23 cellular contexts compared by ENCODE assay signal in genomic region chr20:52081791-52082190, GRCh38.
"Had no signal": no experiment of that assay in that cellular context is flagged by ENCODE, and none has a peak within 500 bp of the region (broad histone marks: within the 10 kb centered on the region; RNA-seq: fewer than 3 reads in every experiment).

No MANE protein-coding gene starts in this region.

- H3K27ac ChIP-seq: coronary artery, esophagus muscularis mucosa, foreskin keratinocyte, gastroesophageal sphincter, heart left ventricle, hepatocyte, lower lobe of right lung, neural progenitor cell, parathyroid adenoma, sigmoid colon, thyroid gland, vagina had no signal

- H2AFZ ChIP-seq: hepatocyte, neural progenitor cell, parathyroid adenoma had no signal

- H3K79me2 ChIP-seq: hepatocyte, parathyroid adenoma had no signal

- H3K36me3 ChIP-seq: thyroid gland had no signal

- H3K4me1 ChIP-seq: esophagus muscularis mucosa, foreskin keratinocyte, gastroesophageal sphincter, heart left ventricle, lower lobe of right lung, parathyroid adenoma, sigmoid colon, thyroid gland, vagina had no signal

- H3K4me1 Mint-ChIP-seq: stimulated activated naive B cell treated with anti-CD40 and anti-IgM and Interleukin-4, amounts not matched to agents 10 μg/mL and 1 μg/mL and 100 μg/mL, for 72 hours had no signal

- DNase-seq: dermis blood vessel endothelial cell; effector memory CD4-positive, alpha-beta T cell; foreskin keratinocyte; heart left ventricle; left ventricle myocardium superior; lower lobe of right lung; naive thymus-derived CD8-positive, alpha-beta T cell; sigmoid colon; stimulated activated CD4-positive, alpha-beta T cell treated with anti-CD3 and anti-CD28 coated beads, Interleukin-2, amount 100 ng/mL, for 24 hours; stimulated activated CD4-positive, alpha-beta T cell treated with anti-CD3 and anti-CD28 coated beads, Interleukin-4, amount 100 ng/mL, for 4 hours; stimulated activated naive B cell treated with anti-CD40 and anti-IgM and Interleukin-4, amounts not matched to agents 10 μg/mL and 1 μg/mL and 100 μg/mL, for 72 hours; stimulated activated naive CD8-positive, alpha-beta T cell treated with anti-CD3 and anti-CD28 coated beads, Interleukin-15, amount 100 ng/mL, for 72 hours; thyroid gland; trophoblast cell had no signal

- H3K4me3 Mint-ChIP-seq: naive thymus-derived CD8-positive, alpha-beta T cell; neural progenitor cell; stimulated activated naive B cell treated with anti-CD40 and anti-IgM and Interleukin-4, amounts not matched to agents 10 μg/mL and 1 μg/mL and 100 μg/mL, for 72 hours; stimulated activated naive CD8-positive, alpha-beta T cell treated with anti-CD3 and anti-CD28 coated beads, Interleukin-15, amount 100 ng/mL, for 72 hours had no signal

- H3K27ac Mint-ChIP-seq: neural progenitor cell; progenitor cell of endocrine pancreas; stimulated activated naive B cell treated with anti-CD40 and anti-IgM and Interleukin-4, amounts not matched to agents 10 μg/mL and 1 μg/mL and 100 μg/mL, for 72 hours had no signal

- H3K4me2 ChIP-seq: hepatocyte, neural progenitor cell had no signal

- ATAC-seq: foreskin keratinocyte; gastroesophageal sphincter; heart left ventricle; left ventricle myocardium superior; lower lobe of right lung; naive thymus-derived CD8-positive, alpha-beta T cell; stimulated activated naive B cell treated with anti-CD40 and anti-IgM and Interleukin-4, amounts not matched to agents 10 μg/mL and 1 μg/mL and 100 μg/mL, for 72 hours; stimulated activated naive CD8-positive, alpha-beta T cell treated with anti-CD3 and anti-CD28 coated beads, Interleukin-15, amount 100 ng/mL, for 72 hours had no signal

- H3K4me3 ChIP-seq: coronary artery, esophagus muscularis mucosa, gastroesophageal sphincter, heart left ventricle, hepatocyte, lower lobe of right lung, neural progenitor cell, sigmoid colon, thyroid gland, vagina had no signal

- H3K9ac ChIP-seq: neural progenitor cell, parathyroid adenoma had no signal

- H3K27me3 ChIP-seq: esophagus muscularis mucosa, foreskin keratinocyte, gastroesophageal sphincter, heart left ventricle, hepatocyte, neural progenitor cell, sigmoid colon, thyroid gland, vagina had no signal

- FAIRE-seq: keratinocyte had no signal

- H3K27me3 Mint-ChIP-seq: naive thymus-derived CD8-positive, alpha-beta T cell; progenitor cell of endocrine pancreas; stimulated activated naive B cell treated with anti-CD40 and anti-IgM and Interleukin-4, amounts not matched to agents 10 μg/mL and 1 μg/mL and 100 μg/mL, for 72 hours; stimulated activated naive CD8-positive, alpha-beta T cell treated with anti-CD3 and anti-CD28 coated beads, Interleukin-15, amount 100 ng/mL, for 72 hours had no signal

- H3K9me3 Mint-ChIP-seq: stimulated activated naive B cell treated with anti-CD40 and anti-IgM and Interleukin-4, amounts not matched to agents 10 μg/mL and 1 μg/mL and 100 μg/mL, for 72 hours had no signal

- H3K9me3 ChIP-seq: thyroid gland had no signal
